Comparison of ENCODE assay signal across 10 cellular contexts in the genomic region with DNA sequence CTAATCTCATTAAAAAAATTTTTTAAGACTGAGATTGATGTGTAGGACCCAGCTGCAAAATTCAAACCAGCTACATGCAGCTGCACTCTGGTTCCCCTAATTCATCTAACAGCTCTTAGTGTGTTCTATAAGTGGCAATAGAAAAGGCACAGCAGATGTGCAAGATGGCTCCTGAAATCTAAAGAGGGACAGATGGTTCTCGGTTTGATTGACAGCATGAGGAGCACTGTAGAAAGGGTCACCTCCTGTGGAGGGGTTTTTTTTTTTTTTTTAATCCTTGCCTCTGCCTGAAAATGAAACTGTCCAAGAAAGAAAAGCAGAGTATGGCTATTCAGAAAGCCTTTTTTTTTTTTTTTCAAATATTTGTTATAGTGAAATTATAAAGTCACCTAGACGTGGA. TPM values are rescaled to one million over a fixed set of nuclear protein-coding genes. Genes with fewer than 3 reads are reported as not detected.
DNase-seq lines count a peak whose midpoint lies in the region; ATAC-seq and TF ChIP-seq lines count a peak whose summit lies in the region.
"Had no signal": no experiment of that assay in that cellular context is flagged by ENCODE, and none has a peak within 500 bp of the region (broad histone marks: within the 10 kb centered on the region; RNA-seq: fewer than 3 reads in every experiment).

No MANE protein-coding gene starts in this region.

- H3K27ac Mint-ChIP-seq in activated CD4-positive, alpha-beta T cell treated with anti-CD3 and anti-CD28 coated beads, Interleukin-2, amount 10 ng/mL, durations not matched to agents 7 days and 5 days = no peak overlapping the region
- no peak overlapping the region for H3K27ac Mint-ChIP-seq in activated CD4-positive, alpha-beta T cell treated with anti-CD3 and anti-CD28 coated beads, Interleukin-2, amount 10 ng/mL, durations not matched to agents 24 days and 14 days

- peak overlapping the region; percentile 3 for H3K4me2 ChIP-seq in SU-DHL-6 (ENCODE audit: low read depth, low read length, poor library complexity, severe bottlenecking)

- peaks cover 9% of the 10 kb centered on the region for H3K4me1 Mint-ChIP-seq in activated CD4-positive, alpha-beta T cell treated with anti-CD3 and anti-CD28 coated beads, Interleukin-2, amount 10 ng/mL, durations not matched to agents 7 days and 5 days
- peaks cover 10% of the 10 kb centered on the region for H3K4me1 Mint-ChIP-seq in activated CD4-positive, alpha-beta T cell treated with anti-CD3 and anti-CD28 coated beads, Interleukin-2, amount 10 ng/mL, durations not matched to agents 24 days and 14 days

- no peaks in the 10 kb centered on the region for H3K27me3 ChIP-seq in SU-DHL-6 (ENCODE audit: low read length)
- no peaks in the 10 kb centered on the region for H3K27me3 ChIP-seq in right cardiac atrium (ENCODE audit: control insufficient read depth, insufficient read depth)
- H3K27me3 ChIP-seq: body of pancreas, upper lobe of left lung had no signal

- H3K9me3 ChIP-seq in SU-DHL-6 (ENCODE audit: insufficient read depth, low read length) (no peaks in the 10 kb centered on the region), right cardiac atrium (ENCODE audit: control insufficient read depth, low read length) (no peaks in the 10 kb centered on the region)
- H3K9me3 ChIP-seq: body of pancreas, upper lobe of left lung had no signal

- 0 out of 2 replicates have a peak, but pooled peaks cover 2% of the 10 kb centered on the region for H3F3A ChIP-seq in SU-DHL-6 (ENCODE audit: insufficient read depth)

- no peaks in the 10 kb centered on the region for H3K9me2 ChIP-seq in SU-DHL-6 (replicated peaks; ENCODE audit: insufficient read depth, low read length)

- no peaks in the 10 kb centered on the region for H3K9me3 Mint-ChIP-seq in activated CD4-positive, alpha-beta T cell treated with anti-CD3 and anti-CD28 coated beads, Interleukin-2, amount 10 ng/mL, durations not matched to agents 7 days and 5 days
- peaks cover 5% of the 10 kb centered on the region for H3K9me3 Mint-ChIP-seq in activated CD4-positive, alpha-beta T cell treated with anti-CD3 and anti-CD28 coated beads, Interleukin-2, amount 10 ng/mL, durations not matched to agents 24 days and 14 days

- no peaks in the 10 kb centered on the region for H3K36me3 ChIP-seq in SU-DHL-6 (ENCODE audit: low read length)
- H3K36me3 ChIP-seq: upper lobe of left lung had no signal

- ATAC-seq in GM18868 (IDR thresholded peaks at IDR 0.05; ENCODE audit: unreplicated experiment) = peak; percentile 81
- ATAC-seq in HG02588 (IDR thresholded peaks at IDR 0.05; ENCODE audit: unreplicated experiment) = peak; percentile 82
- ATAC-seq in right cardiac atrium = no peak
- ATAC-seq: body of pancreas had no signal

- H4K20me1 ChIP-seq in SU-DHL-6 (ENCODE audit: low read depth, low read length) = no peaks in the 10 kb centered on the region

- POLR2A ChIA-PET in activated CD4-positive, alpha-beta T cell treated with anti-CD3 and anti-CD28 coated beads, Interleukin-2, amount 10 ng/mL, durations not matched to agents 7 days and 5 days (lab: Charles Lee) = no interaction called here

- no peaks in the 10 kb centered on the region for H3K36me3 Mint-ChIP-seq in activated CD4-positive, alpha-beta T cell treated with anti-CD3 and anti-CD28 coated beads, Interleukin-2, amount 10 ng/mL, durations not matched to agents 7 days and 5 days (ENCODE audit: low read depth)
- no peaks in the 10 kb centered on the region for H3K36me3 Mint-ChIP-seq in activated CD4-positive, alpha-beta T cell treated with anti-CD3 and anti-CD28 coated beads, Interleukin-2, amount 10 ng/mL, durations not matched to agents 24 days and 14 days (ENCODE audit: low read depth)

- no peak overlapping the region for H3K9ac ChIP-seq in SU-DHL-6 (ENCODE audit: low read length)

- intact Hi-C loops in right cardiac atrium (cut with DNase I) = no loop called here
- intact Hi-C loops in activated CD4-positive, alpha-beta T cell treated with anti-CD3 and anti-CD28 coated beads, Interleukin-2, amount 10 ng/mL, durations not matched to agents 24 days and 14 days (cut with micrococcal nuclease) = no loop called here

- CTCF ChIA-PET in activated CD4-positive, alpha-beta T cell treated with anti-CD3 and anti-CD28 coated beads, Interleukin-2, amount 10 ng/mL, durations not matched to agents 7 days and 5 days (lab: Charles Lee) = interaction anchor here (0.6 to 1.3 kb wide), 4 partner anchors 8 to 266 kb away, joined by 3 to 6 read pairs (median 4); no protein-coding TSS in a partner anchor

- H3K79me2 ChIP-seq in SU-DHL-6 (ENCODE audit: insufficient read depth, low read length) = no peaks in the 10 kb centered on the region

- peak; percentile 22 for DNase-seq in MV-4-11 (lab: John Stamatoyannopoulos, UW)
- no peak for DNase-seq in activated CD4-positive, alpha-beta T cell treated with anti-CD3 and anti-CD28 coated beads, Interleukin-2, amount 10 ng/mL, durations not matched to agents 7 days and 5 days
- no peak for DNase-seq in right cardiac atrium
- no peak for DNase-seq in caudate nucleus (lab: John Stamatoyannopoulos, UW)
- no peak for DNase-seq in activated CD4-positive, alpha-beta T cell treated with anti-CD3 and anti-CD28 coated beads, Interleukin-2, amount 10 ng/mL, durations not matched to agents 24 days and 14 days
- DNase-seq: body of pancreas, upper lobe of left lung had no signal

- no peak overlapping the region for H3K4me3 Mint-ChIP-seq in activated CD4-positive, alpha-beta T cell treated with anti-CD3 and anti-CD28 coated beads, Interleukin-2, amount 10 ng/mL, durations not matched to agents 7 days and 5 days
- no peak overlapping the region for H3K4me3 Mint-ChIP-seq in activated CD4-positive, alpha-beta T cell treated with anti-CD3 and anti-CD28 coated beads, Interleukin-2, amount 10 ng/mL, durations not matched to agents 24 days and 14 days

- H3K27me3 Mint-ChIP-seq in activated CD4-positive, alpha-beta T cell treated with anti-CD3 and anti-CD28 coated beads, Interleukin-2, amount 10 ng/mL, durations not matched to agents 7 days and 5 days = peaks cover 4% of the 10 kb centered on the region
- H3K27me3 Mint-ChIP-seq in activated CD4-positive, alpha-beta T cell treated with anti-CD3 and anti-CD28 coated beads, Interleukin-2, amount 10 ng/mL, durations not matched to agents 24 days and 14 days = peaks cover 10% of the 10 kb centered on the region

- no peak overlapping the region for H2AFZ ChIP-seq in SU-DHL-6 (ENCODE audit: low read depth, low read length, severe bottlenecking)

- H3K4me3 ChIP-seq in SU-DHL-6 (ENCODE audit: insufficient read depth, low read length, poor library complexity, severe bottlenecking) = no peak overlapping the region
- H3K4me3 ChIP-seq in right cardiac atrium (ENCODE audit: low read length) = no peak overlapping the region
- H3K4me3 ChIP-seq: body of pancreas, upper lobe of left lung had no signal

- no peak for TF ChIP-seq CTCF in SU-DHL-6 (IDR thresholded peaks at IDR 0.05; ENCODE audit: insufficient read depth, low read length, poor library complexity, severe bottlenecking)

- H3K4me1 ChIP-seq in right cardiac atrium (ENCODE audit: control insufficient read depth, insufficient read depth, low read length) = no peaks in the 10 kb centered on the region
- H3K4me1 ChIP-seq: upper lobe of left lung had no signal

- H3K27ac ChIP-seq in SU-DHL-6 (ENCODE audit: low read depth, low read length) (no peak overlapping the region), right cardiac atrium (ENCODE audit: low read length) (no peak overlapping the region), caudate nucleus (ENCODE audit: low read depth, low read length) (no peak overlapping the region)
- H3K27ac ChIP-seq: body of pancreas, upper lobe of left lung had no signal

- WGBS in right cardiac atrium = 69% methylated on average over 2 of the region's 2 CpGs

RNA-seq across cellular contexts. Expression of a gene that starts 16.9 kb away (rescaled TPM):
- total RNA-seq in activated CD4-positive, alpha-beta T cell treated with anti-CD3 and anti-CD28 coated beads, Interleukin-2, amount 10 ng/mL, durations not matched to agents 7 days and 5 days = 100 to 1,000 TPM in 1 of 2 experiments, 10 to 100 TPM in 1; 93.6 to 120 TPM
- 100 to 1,000 TPM; 150 to 155 (median 151) TPM for total RNA-seq in right cardiac atrium
- polyA plus RNA-seq in right cardiac atrium = 193 TPM
- 116 and 130 TPM in 2 replicates for total RNA-seq in activated CD4-positive, alpha-beta T cell treated with anti-CD3 and anti-CD28 coated beads, Interleukin-2, amount 10 ng/mL, durations not matched to agents 24 days and 14 days

RNA-seq across cellular contexts. Expression of a gene that starts 33.9 kb away (rescaled TPM):
- total RNA-seq in activated CD4-positive, alpha-beta T cell treated with anti-CD3 and anti-CD28 coated beads, Interleukin-2, amount 10 ng/mL, durations not matched to agents 7 days and 5 days = 100 to 1,000 TPM in 1 of 2 experiments, 10 to 100 TPM in 1; 96.8 to 102 TPM
- total RNA-seq in right cardiac atrium = 10 to 100 TPM; 40.3 to 50.7 (median 43.9) TPM
- polyA plus RNA-seq in right cardiac atrium = 13.5 TPM
- total RNA-seq in activated CD4-positive, alpha-beta T cell treated with anti-CD3 and anti-CD28 coated beads, Interleukin-2, amount 10 ng/mL, durations not matched to agents 24 days and 14 days = 62.0 and 66.0 TPM in 2 replicates

Comparison
In these comparisons a context has a peak if more than half of its experiments do, and no peak if none do; other contexts are left out.
1. ATAC-seq: peak in GM18868 (single experiment) and HG02588 (single experiment); none in right cardiac atrium (0 of 2).